Comparison of ENCODE assay signal across 21 cellular contexts in the genomic region with DNA sequence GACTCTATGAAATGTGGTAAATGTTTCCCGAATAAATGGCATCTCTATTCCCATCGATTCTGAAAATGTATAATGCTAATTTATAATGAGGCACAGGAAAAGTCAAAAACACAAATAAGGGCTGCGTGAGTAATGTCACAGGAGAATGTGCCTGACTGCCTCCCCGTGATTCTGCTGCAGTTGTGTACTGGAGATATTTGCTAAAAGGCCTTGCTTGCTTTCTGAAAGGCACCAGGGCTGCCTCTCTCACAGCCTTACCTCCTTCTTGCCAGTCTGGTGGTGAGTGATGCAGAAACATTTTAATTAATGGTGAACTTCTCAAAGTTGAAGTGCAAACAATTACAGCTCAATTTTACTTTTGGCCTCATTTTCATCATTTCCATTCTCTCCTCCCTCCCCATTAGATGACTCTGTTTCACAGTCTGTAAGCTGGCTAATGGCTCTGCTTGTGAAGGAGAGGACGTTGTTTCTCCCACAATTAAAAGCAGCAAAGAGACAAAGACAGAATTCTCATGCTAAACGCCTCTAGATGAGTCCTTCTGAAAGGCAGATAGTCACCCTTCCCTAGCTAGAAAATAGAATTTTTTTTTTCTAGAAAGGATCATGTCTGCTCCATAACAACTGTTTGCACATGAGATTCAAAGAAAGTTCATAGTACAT.
DNase-seq lines count a peak whose midpoint lies in the region; ATAC-seq and TF ChIP-seq lines count a peak whose summit lies in the region.
"Had no signal": no experiment of that assay in that cellular context is flagged by ENCODE, and none has a peak within 500 bp of the region (broad histone marks: within the 10 kb centered on the region; RNA-seq: fewer than 3 reads in every experiment).

No MANE protein-coding gene starts in this region.

- TF ChIP-seq EP300 in tibial nerve (IDR thresholded peaks at IDR 0.05) = no peak

- peaks cover 24% of the 10 kb centered on the region for H3K4me1 Mint-ChIP-seq in WTC11
- H3K4me1 Mint-ChIP-seq: stimulated activated memory B cell treated with anti-CD40 and anti-IgM and Interleukin-4, amounts not matched to agents 10 μg/mL and 1 μg/mL and 100 μg/mL, for 72 hours had no signal

- DNase-seq in H7 (peak; percentile 4), WTC11 (ENCODE audit: low spot score) (no peak), iPS-NIHi7 (ENCODE audit: extremely low spot score) (peak; percentile 13), smooth muscle cell (lab: John Stamatoyannopoulos, UW; ENCODE audit: unreplicated experiment) (no peak), tibial nerve (ENCODE audit: low spot score in 2 of 2) (no peak), cerebellum (ENCODE audit: low spot score) (no peak)
- DNase-seq: activated CD8-positive, alpha-beta memory T cell treated with anti-CD3 and anti-CD28 coated beads, Interleukin-2, amount 50 U/mL, for 48 hours; cortex of kidney; DMS79 treated with DMSO at 0.1 percent for 48 hours; H9; heart right ventricle; kidney; NCI-H1105 treated with DMSO at 0.1 percent for 48 hours; NCI-H526; sigmoid colon; testis had no signal

- no peak overlapping the region for H3K4me2 ChIP-seq in smooth muscle cell

- H2AFZ ChIP-seq in smooth muscle cell (ENCODE audit: low read depth) = peak overlapping the region; percentile 61

- no peaks in the 10 kb centered on the region for H3K9me3 ChIP-seq in smooth muscle cell (replicated peaks; ENCODE audit: low read depth)
- no peaks in the 10 kb centered on the region for H3K9me3 ChIP-seq in tibial nerve
- H3K9me3 ChIP-seq: breast epithelium, heart right ventricle, sigmoid colon, testis had no signal

- H3K4me1 ChIP-seq in smooth muscle cell (ENCODE audit: low read depth) (no peaks in the 10 kb centered on the region), tibial nerve (no peaks in the 10 kb centered on the region)
- H3K4me1 ChIP-seq: breast epithelium, heart right ventricle, sigmoid colon, testis had no signal

- H3K27me3 Mint-ChIP-seq in WTC11 (ENCODE audit: low read depth) = peaks cover 97% of the 10 kb centered on the region
- H3K27me3 Mint-ChIP-seq: stimulated activated memory B cell treated with anti-CD40 and anti-IgM and Interleukin-4, amounts not matched to agents 10 μg/mL and 1 μg/mL and 100 μg/mL, for 72 hours had no signal

- no peaks in the 10 kb centered on the region for H3K79me2 ChIP-seq in smooth muscle cell (ENCODE audit: low read depth)

- no peak overlapping the region for H3K27ac Mint-ChIP-seq in WTC11
- H3K27ac Mint-ChIP-seq: H9; natural killer cell treated with Interleukin-12 subunit alpha and Interleukin-12 subunit beta and Interleukin-15 and Interleukin-18, amount 100 ng/mL, for 72 hours; stimulated activated memory B cell treated with anti-CD40 and anti-IgM and Interleukin-4, amounts not matched to agents 10 μg/mL and 1 μg/mL and 100 μg/mL, for 72 hours had no signal

- WGBS in smooth muscle cell (ENCODE audit: low lambda C conversion rate) = 61% methylated on average over 6 of the region's 6 CpGs
- 57 to 64% methylated on average over 6 of the region's 6 CpGs for WGBS in tibial nerve, 2 donors

- no peaks in the 10 kb centered on the region for H4K20me1 ChIP-seq in smooth muscle cell (ENCODE audit: low read depth)

- H3K27ac ChIP-seq in smooth muscle cell (ENCODE audit: low read depth) = no peak overlapping the region
- no peak overlapping the region for H3K27ac ChIP-seq in tibial nerve
- H3K27ac ChIP-seq: breast epithelium, heart right ventricle, sigmoid colon, testis had no signal

- no peak for TF ChIP-seq POLR2A in tibial nerve (IDR thresholded peaks at IDR 0.05)

- ATAC-seq in WTC11 (peak; percentile 91), HG02588 (IDR thresholded peaks at IDR 0.05; ENCODE audit: unreplicated experiment) (no peak)
- ATAC-seq: heart right ventricle; HepG2; natural killer cell treated with Interleukin-12 subunit alpha and Interleukin-12 subunit beta and Interleukin-15 and Interleukin-18, amount 100 ng/mL, for 72 hours; stimulated activated memory B cell treated with anti-CD40 and anti-IgM and Interleukin-4, amounts not matched to agents 10 μg/mL and 1 μg/mL and 100 μg/mL, for 72 hours had no signal

- CTCF ChIA-PET in WTC11 (lab: Charles Lee) = interaction anchor here (0.6 kb wide), 1 partner anchor 43 kb away, joined by 4 read pairs; no protein-coding TSS in a partner anchor

- peaks cover 21% of the 10 kb centered on the region for H3K9me3 Mint-ChIP-seq in WTC11
- H3K9me3 Mint-ChIP-seq: natural killer cell treated with Interleukin-12 subunit alpha and Interleukin-12 subunit beta and Interleukin-15 and Interleukin-18, amount 100 ng/mL, for 72 hours had no signal

- no peak overlapping the region for H3K4me3 Mint-ChIP-seq in WTC11
- H3K4me3 Mint-ChIP-seq: H9; natural killer cell treated with Interleukin-12 subunit alpha and Interleukin-12 subunit beta and Interleukin-15 and Interleukin-18, amount 100 ng/mL, for 72 hours; stimulated activated memory B cell treated with anti-CD40 and anti-IgM and Interleukin-4, amounts not matched to agents 10 μg/mL and 1 μg/mL and 100 μg/mL, for 72 hours had no signal

- POLR2A ChIA-PET in WTC11 (lab: Charles Lee) = no interaction called here

- H3K4me3 ChIP-seq in H7 (ENCODE audit: insufficient read depth, low read depth, low read length) (no peak overlapping the region), smooth muscle cell (no peak overlapping the region), tibial nerve (no peak overlapping the region)
- H3K4me3 ChIP-seq: breast epithelium, heart right ventricle, sigmoid colon, testis had no signal

- H3K36me3 Mint-ChIP-seq in WTC11 = no peaks in the 10 kb centered on the region
- H3K36me3 Mint-ChIP-seq: natural killer cell treated with Interleukin-12 subunit alpha and Interleukin-12 subunit beta and Interleukin-15 and Interleukin-18, amount 100 ng/mL, for 72 hours; stimulated activated memory B cell treated with anti-CD40 and anti-IgM and Interleukin-4, amounts not matched to agents 10 μg/mL and 1 μg/mL and 100 μg/mL, for 72 hours had no signal

- H3K9ac ChIP-seq in smooth muscle cell (ENCODE audit: low read depth) = no peak overlapping the region

- no peak for TF ChIP-seq CTCF in WTC11 (IDR thresholded peaks at IDR 0.05)
- TF ChIP-seq CTCF in smooth muscle cell (IDR thresholded peaks at IDR 0.05; ENCODE audit: borderline replicate concordance, insufficient read depth, poor library complexity, severe bottlenecking) = no peak
- TF ChIP-seq CTCF in tibial nerve (IDR thresholded peaks at IDR 0.05) = no peak

- H3K27me3 ChIP-seq in H7 (ENCODE audit: control insufficient read depth, insufficient read depth, low read length) (peaks cover 24% of the 10 kb centered on the region), smooth muscle cell (ENCODE audit: low read depth) (no peaks in the 10 kb centered on the region), tibial nerve (no peaks in the 10 kb centered on the region)
- H3K27me3 ChIP-seq: breast epithelium, heart right ventricle, sigmoid colon, testis had no signal

- H3K36me3 ChIP-seq in H7 (replicated peaks; ENCODE audit: control insufficient read depth, insufficient read depth, low read length) = no peaks in the 10 kb centered on the region
- H3K36me3 ChIP-seq in smooth muscle cell (ENCODE audit: low read depth) = no peaks in the 10 kb centered on the region
- H3K36me3 ChIP-seq in tibial nerve = no peaks in the 10 kb centered on the region
- H3K36me3 ChIP-seq: breast epithelium, heart right ventricle, sigmoid colon had no signal

- no peaks in the 10 kb centered on the region for H3F3A ChIP-seq in smooth muscle cell (ENCODE audit: low read depth)

TF ChIP-seq in WTC11, 78 proteins besides CTCF, POLR2A, EP300 and RAD21 (continues in another document):
- TF ChIP-seq, protein P1, sequence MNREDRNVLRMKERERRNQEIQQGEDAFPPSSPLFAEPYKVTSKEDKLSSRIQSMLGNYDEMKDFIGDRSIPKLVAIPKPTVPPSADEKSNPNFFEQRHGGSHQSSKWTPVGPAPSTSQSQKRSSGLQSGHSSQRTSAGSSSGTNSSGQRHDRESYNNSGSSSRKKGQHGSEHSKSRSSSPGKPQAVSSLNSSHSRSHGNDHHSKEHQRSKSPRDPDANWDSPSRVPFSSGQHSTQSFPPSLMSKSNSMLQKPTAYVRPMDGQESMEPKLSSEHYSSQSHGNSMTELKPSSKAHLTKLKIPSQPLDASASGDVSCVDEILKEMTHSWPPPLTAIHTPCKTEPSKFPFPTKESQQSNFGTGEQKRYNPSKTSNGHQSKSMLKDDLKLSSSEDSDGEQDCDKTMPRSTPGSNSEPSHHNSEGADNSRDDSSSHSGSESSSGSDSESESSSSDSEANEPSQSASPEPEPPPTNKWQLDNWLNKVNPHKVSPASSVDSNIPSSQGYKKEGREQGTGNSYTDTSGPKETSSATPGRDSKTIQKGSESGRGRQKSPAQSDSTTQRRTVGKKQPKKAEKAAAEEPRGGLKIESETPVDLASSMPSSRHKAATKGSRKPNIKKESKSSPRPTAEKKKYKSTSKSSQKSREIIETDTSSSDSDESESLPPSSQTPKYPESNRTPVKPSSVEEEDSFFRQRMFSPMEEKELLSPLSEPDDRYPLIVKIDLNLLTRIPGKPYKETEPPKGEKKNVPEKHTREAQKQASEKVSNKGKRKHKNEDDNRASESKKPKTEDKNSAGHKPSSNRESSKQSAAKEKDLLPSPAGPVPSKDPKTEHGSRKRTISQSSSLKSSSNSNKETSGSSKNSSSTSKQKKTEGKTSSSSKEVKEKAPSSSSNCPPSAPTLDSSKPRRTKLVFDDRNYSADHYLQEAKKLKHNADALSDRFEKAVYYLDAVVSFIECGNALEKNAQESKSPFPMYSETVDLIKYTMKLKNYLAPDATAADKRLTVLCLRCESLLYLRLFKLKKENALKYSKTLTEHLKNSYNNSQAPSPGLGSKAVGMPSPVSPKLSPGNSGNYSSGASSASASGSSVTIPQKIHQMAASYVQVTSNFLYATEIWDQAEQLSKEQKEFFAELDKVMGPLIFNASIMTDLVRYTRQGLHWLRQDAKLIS (CRISPR knock-in tag; IDR thresholded peaks at IDR 0.05; ENCODE audit: borderline replicate concordance) = no peak
- TF ChIP-seq E2F1 (CRISPR knock-in tag; IDR thresholded peaks at IDR 0.05) (no peak), ATF1 (CRISPR knock-in tag; IDR thresholded peaks at IDR 0.05) (no peak)

Comparison
In these comparisons a context has a peak if more than half of its experiments do, and no peak if none do; other contexts are left out.
1. DNase-seq: peak in H7 (single experiment) and iPS-NIHi7 (single experiment); none in WTC11 (single experiment), smooth muscle cell (single experiment), tibial nerve (0 of 2) and cerebellum (single experiment).